In the genomic region with DNA sequence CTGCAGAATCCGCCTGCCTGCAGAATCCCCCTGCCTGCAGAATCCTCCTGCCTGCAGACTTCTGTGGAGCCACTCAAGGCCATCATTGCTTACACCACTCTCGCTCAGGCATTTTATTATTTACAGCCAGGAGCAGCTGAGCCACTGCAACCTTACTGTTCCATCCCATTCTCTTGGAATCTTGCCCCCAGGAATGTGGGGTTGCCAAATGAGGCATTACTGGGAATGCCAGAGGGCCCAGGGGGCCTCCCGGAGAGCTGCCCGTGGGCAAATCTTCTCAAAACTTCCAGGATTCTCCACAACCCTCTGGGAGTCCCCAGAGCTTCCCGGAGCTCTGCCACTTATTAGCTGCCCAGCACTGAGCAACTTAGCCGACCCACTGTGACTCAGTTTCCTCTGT, we compare ENCODE assay signal across 1 cellular context.
TF ChIP-seq lines count a peak whose summit lies in the region.

No MANE protein-coding gene starts in this region.

TF ChIP-seq in neural cell, 6 proteins besides CTCF, POLR2A, EP300 and RAD21:
- no peak for TF ChIP-seq SMC3 (conservative IDR thresholded peaks at IDR 0.05; ENCODE audit: poor library complexity)
- peak; percentile 40 for TF ChIP-seq REST (IDR thresholded peaks at IDR 0.05; ENCODE audit: borderline replicate concordance)
- TF ChIP-seq POLR2AphosphoS5 (IDR thresholded peaks at IDR 0.05), result no peak
- no peak for TF ChIP-seq EZH2 (IDR thresholded peaks at IDR 0.05; ENCODE audit: borderline replicate concordance, insufficient read depth, low read length, poor library complexity, severe bottlenecking)
- TF ChIP-seq TAF1 (IDR thresholded peaks at IDR 0.05; ENCODE audit: low read depth), result no peak
- no peak for TF ChIP-seq MXI1 (conservative IDR thresholded peaks at IDR 0.05; ENCODE audit: poor library complexity, severe bottlenecking)
